Comparison of ENCODE assay signal across 8 cellular contexts in genomic region chr1:210250665-210250997, GRCh38. TPM values are rescaled to one million over a fixed set of nuclear protein-coding genes. Genes with fewer than 3 reads are reported as not detected.
DNase-seq lines count a peak whose midpoint lies in the region; ATAC-seq and TF ChIP-seq lines count a peak whose summit lies in the region.

No MANE protein-coding gene starts in this region.

- WGBS in sigmoid colon, 2 donors = 5 to 13% methylated on average over 11 of the region's 11 CpGs

- H3K4me1 Mint-ChIP-seq in CD4-positive, CD25-positive, alpha-beta regulatory T cell = peaks cover 0 to 14% (median 4%) of the 10 kb centered on the region in 4 donors
- H3K4me1 Mint-ChIP-seq in activated CD4-positive, alpha-beta memory T cell treated with anti-CD3 and anti-CD28 coated beads for 36 hours (ENCODE audit: low read depth) = peaks cover 24% of the 10 kb centered on the region

- H3K4me1 ChIP-seq in CD4-positive, CD25-positive, alpha-beta regulatory T cell (ENCODE audit: control insufficient read depth, insufficient read depth, low read length, poor library complexity, severe bottlenecking) = peaks cover 6% of the 10 kb centered on the region
- H3K4me1 ChIP-seq in sigmoid colon = peaks cover 0 to 32% (median 24%) of the 10 kb centered on the region in 4 donors

- DNase-seq in CD4-positive, CD25-positive, alpha-beta regulatory T cell = no peak
- DNase-seq in SK-N-MC (ENCODE audit: low read depth, low spot score) = no peak
- DNase-seq in left ventricle myocardium superior = peak; percentile 56
- peak; percentile 70 for DNase-seq in sigmoid colon
- no peak for DNase-seq in activated CD4-positive, alpha-beta memory T cell treated with anti-CD3 and anti-CD28 coated beads for 36 hours

- no peak overlapping the region for H3K27ac Mint-ChIP-seq in CD4-positive, CD25-positive, alpha-beta regulatory T cell
- no peak overlapping the region for H3K27ac Mint-ChIP-seq in activated CD4-positive, alpha-beta memory T cell treated with anti-CD3 and anti-CD28 coated beads for 36 hours

- H3K9ac ChIP-seq in SK-N-MC (ENCODE audit: insufficient read length) = no peak overlapping the region

- peaks cover 0 to 1% (median 0%) of the 10 kb centered on the region in 7 donors for H3K9me3 Mint-ChIP-seq in CD4-positive, CD25-positive, alpha-beta regulatory T cell
- H3K9me3 Mint-ChIP-seq in activated CD4-positive, alpha-beta memory T cell treated with anti-CD3 and anti-CD28 coated beads for 36 hours = no peaks in the 10 kb centered on the region

- POLR2A ChIA-PET in activated CD4-positive, alpha-beta memory T cell treated with anti-CD3 and anti-CD28 coated beads for 36 hours (lab: Charles Lee) = interaction anchor here (0.7 kb wide), 1 partner anchor 123 kb away, joined by 4 read pairs; no protein-coding TSS in a partner anchor

- no peaks in the 10 kb centered on the region for H3K9me3 ChIP-seq in CD4-positive, CD25-positive, alpha-beta regulatory T cell (ENCODE audit: control insufficient read depth in 2 of 2, low read length in 2 of 2)
- H3K9me3 ChIP-seq in SK-N-MC (ENCODE audit: low read depth, low read length) (no peaks in the 10 kb centered on the region), sigmoid colon (no peaks in the 10 kb centered on the region)

- peak overlapping the region in 3 of 4 donors; percentile 30 to 62 (median 47) for H3K4me3 Mint-ChIP-seq in CD4-positive, CD25-positive, alpha-beta regulatory T cell
- H3K4me3 Mint-ChIP-seq in activated CD4-positive, alpha-beta memory T cell treated with anti-CD3 and anti-CD28 coated beads for 36 hours = no peak overlapping the region

- no peak for TF ChIP-seq POLR2A in sigmoid colon (IDR thresholded peaks at IDR 0.05)

- CTCF ChIA-PET in activated CD4-positive, alpha-beta memory T cell treated with anti-CD3 and anti-CD28 coated beads for 36 hours (lab: Charles Lee) = interaction anchor here (1.7 kb wide), 1 partner anchor 9 kb away, joined by 5 read pairs; no protein-coding TSS in a partner anchor

- ATAC-seq in CD4-positive, CD25-positive, alpha-beta regulatory T cell (ENCODE audit: low read depth in 2 of 2) = no peak
- ATAC-seq in HG02610 (IDR thresholded peaks at IDR 0.05; ENCODE audit: unreplicated experiment) = peak; percentile 16
- peak; percentile 64 for ATAC-seq in left ventricle myocardium superior
- ATAC-seq in HG02884 (IDR thresholded peaks at IDR 0.05; ENCODE audit: unreplicated experiment) = no peak
- ATAC-seq in GM21526 (IDR thresholded peaks at IDR 0.05; ENCODE audit: low FRiP score, unreplicated experiment) = no peak

- no peaks in the 10 kb centered on the region for H3K36me3 Mint-ChIP-seq in CD4-positive, CD25-positive, alpha-beta regulatory T cell
- H3K36me3 Mint-ChIP-seq in activated CD4-positive, alpha-beta memory T cell treated with anti-CD3 and anti-CD28 coated beads for 36 hours = no peaks in the 10 kb centered on the region

- no peak overlapping the region for H3K4me3 ChIP-seq in CD4-positive, CD25-positive, alpha-beta regulatory T cell (ENCODE audit: low read depth, low read length)
- H3K4me3 ChIP-seq in SK-N-MC = peak overlapping the region; percentile 68
- peak overlapping the region in 3 of 4 donors; percentile 52 to 67 (median 61) for H3K4me3 ChIP-seq in sigmoid colon

- H3K27me3 Mint-ChIP-seq in CD4-positive, CD25-positive, alpha-beta regulatory T cell = peaks cover 61% of the 10 kb centered on the region
- H3K27me3 Mint-ChIP-seq in activated CD4-positive, alpha-beta memory T cell treated with anti-CD3 and anti-CD28 coated beads for 36 hours = peaks cover 65% of the 10 kb centered on the region

- TF ChIP-seq EP300 in sigmoid colon (IDR thresholded peaks at IDR 0.05) = no peak

- H3K27me3 ChIP-seq in CD4-positive, CD25-positive, alpha-beta regulatory T cell (ENCODE audit: control insufficient read depth, insufficient read depth, low read length) = peaks cover 50% of the 10 kb centered on the region
- H3K27me3 ChIP-seq in sigmoid colon = peaks cover 0 to 3% (median 0%) of the 10 kb centered on the region in 3 donors

- no peaks in the 10 kb centered on the region for H3K36me3 ChIP-seq in CD4-positive, CD25-positive, alpha-beta regulatory T cell (ENCODE audit: control insufficient read depth, insufficient read depth, low read length)
- H3K36me3 ChIP-seq in SK-N-MC (ENCODE audit: insufficient read depth, low read length) (no peaks in the 10 kb centered on the region), sigmoid colon (no peaks in the 10 kb centered on the region)

- H3K27ac ChIP-seq in CD4-positive, CD25-positive, alpha-beta regulatory T cell (ENCODE audit: insufficient read depth, low read length, poor library complexity, severe bottlenecking) = no peak overlapping the region
- peak overlapping the region; percentile 67 for H3K27ac ChIP-seq in SK-N-MC
- H3K27ac ChIP-seq in sigmoid colon = peak overlapping the region in 3 of 4 donors; percentile 76 to 84 (median 80)

- no peak for TF ChIP-seq CTCF in sigmoid colon (IDR thresholded peaks at IDR 0.05)

- intact Hi-C loops in left ventricle myocardium superior (cut with micrococcal nuclease) (no loop called here), sigmoid colon (cut with DNase I) (no loop called here)
- intact Hi-C loops in activated CD4-positive, alpha-beta memory T cell treated with anti-CD3 and anti-CD28 coated beads for 36 hours (cut with micrococcal nuclease) = loop anchor here (2.0 to 5.0 kb wide), 2 partner anchors 16 to 62 kb away; no protein-coding TSS in a partner anchor

RNA-seq across cellular contexts. Expression of gene SERTAD4, which starts 18.0 kb away (rescaled TPM):
- total RNA-seq in CD4-positive, CD25-positive, alpha-beta regulatory T cell = not detected
- polyA plus RNA-seq in CD4-positive, CD25-positive, alpha-beta regulatory T cell = not detected
- total RNA-seq in left ventricle myocardium superior = 4.1 TPM
- total RNA-seq in sigmoid colon = 10 to 100 TPM in 2 of 4 donors, 1 to 10 TPM in 2; 4.3 to 23.5 (median 12.1) TPM
- polyA plus RNA-seq in sigmoid colon = 1 to 10 TPM in 2 of 3 donors, under 1 TPM in 1; 0.60 to 1.9 (median 1.4) TPM
- not detected for total RNA-seq in activated CD4-positive, alpha-beta memory T cell treated with anti-CD3 and anti-CD28 coated beads for 36 hours

Comparison
In these comparisons a context has a peak if more than half of its experiments do, and no peak if none do; other contexts are left out.
1. ATAC-seq: peak in HG02610 (single experiment) and left ventricle myocardium superior (single experiment); none in CD4-positive, CD25-positive, alpha-beta regulatory T cell (0 of 2), HG02884 (single experiment) and GM21526 (single experiment).
2. DNase-seq: peak in left ventricle myocardium superior (single experiment) and sigmoid colon (single experiment); none in CD4-positive, CD25-positive, alpha-beta regulatory T cell (0 of 3), SK-N-MC (single experiment) and activated CD4-positive, alpha-beta memory T cell treated with anti-CD3 and anti-CD28 coated beads for 36 hours (single experiment).